ENCODE assay signal across 28 cellular contexts in genomic region chr3:31405515-31405914, GRCh38.
"Had no signal": no experiment of that assay in that cellular context is flagged by ENCODE, and none has a peak within 500 bp of the region (broad histone marks: within the 10 kb centered on the region; RNA-seq: fewer than 3 reads in every experiment).

No MANE protein-coding gene starts in this region.

- H3K36me3 ChIP-seq: ovary, prostate gland, suprapubic skin, tibial artery, upper lobe of right lung had no signal

- H3K27ac ChIP-seq: epithelial cell of prostate, prostate gland, suprapubic skin, upper lobe of right lung had no signal

- H3K36me3 Mint-ChIP-seq: stimulated activated naive B cell treated with anti-CD40 and anti-IgM and Interleukin-4, amounts not matched to agents 10 μg/mL and 1 μg/mL and 100 μg/mL, for 72 hours; T-cell had no signal

- H3K4me1 ChIP-seq: prostate gland, suprapubic skin had no signal

- ATAC-seq: activated CD4-positive, alpha-beta T cell treated with anti-CD3 and anti-CD28 coated beads for 36 hours; activated CD8-positive, alpha-beta T cell treated with anti-CD3 and anti-CD28 coated beads, Interleukin-2, amount 10 ng/mL, durations not matched to agents 7 days and 5 days; stimulated activated naive B cell treated with anti-CD40 and anti-IgM and Interleukin-4, amounts not matched to agents 10 μg/mL and 1 μg/mL and 100 μg/mL, for 72 hours; T-cell; upper lobe of right lung had no signal

- DNase-seq: activated B cell treated with CpG ODN at 0.5 μM for 24 hours; activated CD4-positive, alpha-beta T cell treated with anti-CD3 and anti-CD28 coated beads for 36 hours; activated CD8-positive, alpha-beta T cell treated with anti-CD3 and anti-CD28 coated beads, Interleukin-2, amount 10 ng/mL, durations not matched to agents 7 days and 5 days; activated effector memory CD4-positive, alpha-beta T cell treated with anti-CD3 and anti-CD28 coated beads, Interleukin-2, amount 50 U/mL, for 16 hours; activated naive CD4-positive, alpha-beta T cell treated with anti-CD3 and anti-CD28 coated beads, Interleukin-2, amount 10 ng/mL, durations not matched to agents 7 days and 5 days; activated naive CD8-positive, alpha-beta T cell treated with anti-CD3 and anti-CD28 coated beads, Interleukin-2, amount 10 ng/mL, durations not matched to agents 7 days and 5 days; amniotic stem cell; dermis blood vessel endothelial cell; effector CD4-positive, alpha-beta T cell; head of caudate nucleus; hippocampal formation; left cardiac atrium; ovary; retina; stimulated activated CD4-positive, alpha-beta T cell treated with anti-CD3 and anti-CD28 coated beads, Interleukin-15, amount 100 ng/mL, for 24 hours; stimulated activated CD4-positive, alpha-beta T cell treated with anti-CD3 and anti-CD28 coated beads, Interleukin-2, amount 100 ng/mL, for 24 hours; stimulated activated naive B cell treated with anti-CD40 and anti-IgM and Interleukin-4, amounts not matched to agents 10 μg/mL and 1 μg/mL and 100 μg/mL, for 72 hours; T-cell; tibial artery; upper lobe of right lung had no signal

- FAIRE-seq: colon, endometrium, keratinocyte had no signal

- H3K9me3 Mint-ChIP-seq: activated B cell treated with CpG ODN at 0.5 μM for 24 hours; T-cell; T-helper 2 cell treated with Interferon-gamma antibody and Interleukin-4, amounts not matched to agents 5 μg/mL and 100 μg/mL, for 36 hours had no signal

- H3K27ac Mint-ChIP-seq: activated B cell treated with CpG ODN at 0.5 μM for 24 hours; activated CD4-positive, alpha-beta T cell treated with anti-CD3 and anti-CD28 coated beads for 36 hours; activated CD8-positive, alpha-beta T cell treated with anti-CD3 and anti-CD28 coated beads, Interleukin-2, amount 10 ng/mL, durations not matched to agents 7 days and 5 days; activated naive CD4-positive, alpha-beta T cell treated with anti-CD3 and anti-CD28 coated beads, Interleukin-2, amount 10 ng/mL, durations not matched to agents 7 days and 5 days; activated naive CD8-positive, alpha-beta T cell treated with anti-CD3 and anti-CD28 coated beads, Interleukin-2, amount 10 ng/mL, durations not matched to agents 7 days and 5 days; stimulated activated naive B cell treated with anti-CD40 and anti-IgM and Interleukin-4, amounts not matched to agents 10 μg/mL and 1 μg/mL and 100 μg/mL, for 72 hours; T-cell; T-helper 2 cell treated with Interferon-gamma antibody and Interleukin-4, amounts not matched to agents 5 μg/mL and 100 μg/mL, for 36 hours had no signal

- H3K9me3 ChIP-seq: ovary, prostate gland, suprapubic skin, tibial artery, upper lobe of right lung had no signal

- H3K27me3 Mint-ChIP-seq: activated CD4-positive, alpha-beta T cell treated with anti-CD3 and anti-CD28 coated beads for 36 hours; activated naive CD4-positive, alpha-beta T cell treated with anti-CD3 and anti-CD28 coated beads, Interleukin-2, amount 10 ng/mL, durations not matched to agents 7 days and 5 days; T-cell had no signal

- H3K4me3 Mint-ChIP-seq: activated B cell treated with CpG ODN at 0.5 μM for 24 hours; activated CD4-positive, alpha-beta T cell treated with anti-CD3 and anti-CD28 coated beads for 36 hours; activated CD8-positive, alpha-beta T cell treated with anti-CD3 and anti-CD28 coated beads, Interleukin-2, amount 10 ng/mL, durations not matched to agents 7 days and 5 days; activated naive CD4-positive, alpha-beta T cell treated with anti-CD3 and anti-CD28 coated beads, Interleukin-2, amount 10 ng/mL, durations not matched to agents 7 days and 5 days; activated naive CD8-positive, alpha-beta T cell treated with anti-CD3 and anti-CD28 coated beads, Interleukin-2, amount 10 ng/mL, durations not matched to agents 7 days and 5 days; nephron; stimulated activated naive B cell treated with anti-CD40 and anti-IgM and Interleukin-4, amounts not matched to agents 10 μg/mL and 1 μg/mL and 100 μg/mL, for 72 hours; T-cell; T-helper 2 cell treated with Interferon-gamma antibody and Interleukin-4, amounts not matched to agents 5 μg/mL and 100 μg/mL, for 36 hours had no signal

- H3K27me3 ChIP-seq: ovary, suprapubic skin, tibial artery, upper lobe of right lung had no signal

- H3K4me3 ChIP-seq: ovary, prostate gland, suprapubic skin, tibial artery, upper lobe of right lung had no signal
